Comparison of ENCODE assay signal across 17 cellular contexts in genomic region chr2:207264310-207264709, GRCh38.
DNase-seq lines count a peak whose midpoint lies in the region; ATAC-seq and TF ChIP-seq lines count a peak whose summit lies in the region.
"Had no signal": no experiment of that assay in that cellular context is flagged by ENCODE, and none has a peak within 500 bp of the region (broad histone marks: within the 10 kb centered on the region; RNA-seq: fewer than 3 reads in every experiment).

No MANE protein-coding gene starts in this region.

- H3K27me3 ChIP-seq in left ventricle myocardium inferior (ENCODE audit: low read depth) (no peaks in the 10 kb centered on the region), endodermal cell (ENCODE audit: control insufficient read depth, insufficient read depth, low read length, poor library complexity, severe bottlenecking) (no peaks in the 10 kb centered on the region), sigmoid colon (no peaks in the 10 kb centered on the region)

- no peaks in the 10 kb centered on the region for H3K9me3 Mint-ChIP-seq in endodermal cell
- H3K9me3 Mint-ChIP-seq in T-helper 2 cell treated with Interferon-gamma antibody and Interleukin-4, amounts not matched to agents 5 μg/mL and 100 μg/mL, for 36 hours = peaks cover 4% of the 10 kb centered on the region
- H3K9me3 Mint-ChIP-seq: CD4-positive, alpha-beta T cell; HFFc6 had no signal

- DNase-seq in Right ventricle myocardium superior (no peak), left ventricle myocardium inferior (no peak), NCI-H446 treated with DMSO at 0.1 percent for 48 hours (lab: John Stamatoyannopoulos, UW) (peak; percentile 83), endodermal cell (peak; percentile 10), sigmoid colon (peak; percentile 81)
- DNase-seq in T-helper 2 cell treated with Interferon-gamma antibody and Interleukin-4, amounts not matched to agents 5 μg/mL and 100 μg/mL, for 36 hours (ENCODE audit: low spot score) = no peak
- DNase-seq: ACHN; Calu3; CD4-positive, alpha-beta T cell; DMS 273 treated with DMSO at 0.1 percent for 48 hours; DMS79; HCEC 1CT; HFFc6 had no signal

- TF ChIP-seq POLR2A in sigmoid colon (IDR thresholded peaks at IDR 0.05) = no peak

- no peaks in the 10 kb centered on the region for H3K36me3 Mint-ChIP-seq in endodermal cell (ENCODE audit: low read depth)
- no peaks in the 10 kb centered on the region for H3K36me3 Mint-ChIP-seq in T-helper 2 cell treated with Interferon-gamma antibody and Interleukin-4, amounts not matched to agents 5 μg/mL and 100 μg/mL, for 36 hours (ENCODE audit: low read depth)

- no peak overlapping the region for H3K4me3 ChIP-seq in left ventricle myocardium inferior
- H3K4me3 ChIP-seq in endodermal cell (ENCODE audit: low read length) = no peak overlapping the region
- H3K4me3 ChIP-seq in sigmoid colon = no peak overlapping the region
- H3K4me3 ChIP-seq: BLaER1 treated with 17β-estradiol and CSF1 and Interleukin-3, amounts not matched to agents 10 nM and 100 nM had no signal

- H3K4me1 ChIP-seq in left ventricle myocardium inferior (peaks cover 34% of the 10 kb centered on the region), endodermal cell (ENCODE audit: control insufficient read depth, insufficient read depth, low read length) (peaks cover under 1% of the 10 kb centered on the region), sigmoid colon (peaks cover 0 to 44% (median 30%) of the 10 kb centered on the region in 4 donors)

- intact Hi-C loops in Right ventricle myocardium superior (cut with DNase I) = no loop called here
- intact Hi-C loops in left ventricle myocardium inferior (cut with micrococcal nuclease) = no loop called here
- intact Hi-C loops in sigmoid colon (cut with DNase I) = loop anchor here (5.0 kb wide), 1 partner anchor 563 kb away; no protein-coding TSS in a partner anchor

- H3K27me3 Mint-ChIP-seq in endodermal cell (ENCODE audit: insufficient read depth) = no peaks in the 10 kb centered on the region
- no peaks in the 10 kb centered on the region for H3K27me3 Mint-ChIP-seq in T-helper 2 cell treated with Interferon-gamma antibody and Interleukin-4, amounts not matched to agents 5 μg/mL and 100 μg/mL, for 36 hours (ENCODE audit: low read depth)
- H3K27me3 Mint-ChIP-seq: CD4-positive, alpha-beta T cell had no signal

- H3K27ac Mint-ChIP-seq in endodermal cell = no peak overlapping the region
- H3K27ac Mint-ChIP-seq in T-helper 2 cell treated with Interferon-gamma antibody and Interleukin-4, amounts not matched to agents 5 μg/mL and 100 μg/mL, for 36 hours = no peak overlapping the region
- H3K27ac Mint-ChIP-seq: CD4-positive, alpha-beta T cell; HFFc6 had no signal

- ATAC-seq in Right ventricle myocardium superior (ENCODE audit: poor library complexity) = peak; percentile 31
- no peak for ATAC-seq in HG03520 (IDR thresholded peaks at IDR 0.05; ENCODE audit: unreplicated experiment)
- ATAC-seq in GM19455 (IDR thresholded peaks at IDR 0.05; ENCODE audit: unreplicated experiment) = no peak

- H3K4me3 Mint-ChIP-seq in endodermal cell = no peak overlapping the region
- H3K4me3 Mint-ChIP-seq in T-helper 2 cell treated with Interferon-gamma antibody and Interleukin-4, amounts not matched to agents 5 μg/mL and 100 μg/mL, for 36 hours = no peak overlapping the region
- H3K4me3 Mint-ChIP-seq: CD4-positive, alpha-beta T cell; HFFc6 had no signal

- WGBS in endodermal cell (ENCODE audit: insufficient coverage in 1 of 2, insufficient read length in 1 of 2), 2 experiments = 95% methylated on average over 2 of the region's 2 CpGs
- WGBS in sigmoid colon, 2 donors = 77 to 89% methylated on average over 2 of the region's 2 CpGs

- TF ChIP-seq CTCF in left ventricle myocardium inferior (IDR thresholded peaks at IDR 0.05; ENCODE audit: borderline replicate concordance) (no peak), endodermal cell (conservative IDR thresholded peaks at IDR 0.05) (no peak), sigmoid colon (IDR thresholded peaks at IDR 0.05) (no peak)

- H3K9me3 ChIP-seq in left ventricle myocardium inferior (replicated peaks) (no peaks in the 10 kb centered on the region), endodermal cell (ENCODE audit: control insufficient read depth, low read length) (no peaks in the 10 kb centered on the region), sigmoid colon (no peaks in the 10 kb centered on the region)
- H3K9me3 ChIP-seq: BLaER1 treated with 17β-estradiol and CSF1 and Interleukin-3, amounts not matched to agents 10 nM and 100 nM had no signal

- no peaks in the 10 kb centered on the region for H3K36me3 ChIP-seq in left ventricle myocardium inferior
- no peaks in the 10 kb centered on the region for H3K36me3 ChIP-seq in endodermal cell (ENCODE audit: control insufficient read depth, insufficient read depth, low read length)
- no peaks in the 10 kb centered on the region for H3K36me3 ChIP-seq in sigmoid colon
- H3K36me3 ChIP-seq: BLaER1 treated with 17β-estradiol and CSF1 and Interleukin-3, amounts not matched to agents 10 nM and 100 nM had no signal

- H3K9ac ChIP-seq in endodermal cell (ENCODE audit: extremely low read depth, low read length, poor library complexity, severe bottlenecking) = no peak overlapping the region
- H3K9ac ChIP-seq: BLaER1 treated with 17β-estradiol and CSF1 and Interleukin-3, amounts not matched to agents 10 nM and 100 nM had no signal

- TF ChIP-seq EP300 in sigmoid colon (IDR thresholded peaks at IDR 0.05) = peak; percentile 19 to 96 (median 72)

- H3K27ac ChIP-seq in left ventricle myocardium inferior (replicated peaks) = no peak overlapping the region
- H3K27ac ChIP-seq in endodermal cell (ENCODE audit: low read depth, low read length) = no peak overlapping the region
- peak overlapping the region in 3 of 4 donors; percentile 46 to 81 (median 69) for H3K27ac ChIP-seq in sigmoid colon
- H3K27ac ChIP-seq: BLaER1 treated with 17β-estradiol and CSF1 and Interleukin-3, amounts not matched to agents 10 nM and 100 nM; HL-60 had no signal

- H3K4me1 Mint-ChIP-seq in endodermal cell = peaks cover 4% of the 10 kb centered on the region
- H3K4me1 Mint-ChIP-seq in T-helper 2 cell treated with Interferon-gamma antibody and Interleukin-4, amounts not matched to agents 5 μg/mL and 100 μg/mL, for 36 hours (ENCODE audit: low read depth) = peaks cover 8% of the 10 kb centered on the region

Comparison
In these comparisons a context has a peak if more than half of its experiments do, and no peak if none do; other contexts are left out.
1. DNase-seq: peak in NCI-H446 treated with DMSO at 0.1 percent for 48 hours (single experiment), endodermal cell (single experiment) and sigmoid colon (single experiment); none in Right ventricle myocardium superior (single experiment), left ventricle myocardium inferior (single experiment) and T-helper 2 cell treated with Interferon-gamma antibody and Interleukin-4, amounts not matched to agents 5 μg/mL and 100 μg/mL, for 36 hours (single experiment).
2. H3K27ac ChIP-seq: peak in sigmoid colon (3 of 4); none in left ventricle myocardium inferior (single experiment) and endodermal cell (single experiment).